Comparison of ENCODE assay signal across 1 cellular context in genomic region chr15:75129788-75130187, GRCh38.
A peak's percentile ranks its signal among the peaks of the same experiment; 100 is the strongest.
TF ChIP-seq lines count a peak whose summit lies in the region.

No MANE protein-coding gene starts in this region.

TF ChIP-seq in K562, 482 proteins besides CTCF, POLR2A, EP300 and RAD21 (continued from another document):
- TF ChIP-seq USF1 (CRISPR knock-in tag; IDR thresholded peaks at IDR 0.05) (peak; percentile 65), HNRNPUL1 (IDR thresholded peaks at IDR 0.05; ENCODE audit: low read length) (no peak), LEF1 (IDR thresholded peaks at IDR 0.05) (no peak), NFYB (IDR thresholded peaks at IDR 0.05; ENCODE audit: extremely low read depth, insufficient read length) (peak; percentile 45)
